11 cellular contexts compared by ENCODE assay signal in the genomic region with DNA sequence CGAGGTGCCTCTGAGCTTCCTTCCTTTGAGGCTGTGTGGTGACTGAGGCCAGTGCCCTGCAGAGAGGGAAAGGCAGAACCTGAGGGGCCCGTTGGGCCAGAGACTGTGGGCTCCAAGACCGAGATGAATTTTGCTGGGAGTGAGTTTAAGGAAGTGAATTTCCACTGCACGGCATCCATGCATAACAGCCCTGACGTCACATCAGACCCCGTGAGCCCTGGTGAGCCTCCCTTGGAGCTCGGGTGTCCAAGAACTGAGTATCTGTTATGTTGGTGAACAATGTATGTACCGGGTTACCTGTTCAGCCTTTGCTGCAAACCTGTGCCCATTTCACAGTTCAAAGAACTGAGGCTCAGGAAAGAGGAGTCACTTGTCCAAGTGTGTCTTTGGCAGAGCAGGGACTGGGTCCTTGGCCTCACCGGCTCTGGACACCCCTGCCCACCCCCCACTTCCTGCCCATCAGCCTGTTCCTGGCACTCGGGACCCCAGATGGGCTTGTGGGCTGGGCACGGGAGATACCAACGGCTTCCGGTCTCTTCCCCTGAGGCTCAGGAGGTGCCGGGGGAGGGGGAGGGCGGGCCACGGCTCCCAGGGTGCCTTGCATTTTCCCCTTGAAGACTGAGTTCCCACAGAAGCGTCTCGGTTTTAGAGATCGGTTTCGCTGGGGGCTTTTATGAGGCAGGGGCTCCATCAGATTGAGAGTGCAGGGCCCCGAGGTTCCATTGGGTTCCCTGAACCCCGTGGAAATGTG. TPM values are rescaled to one million over a fixed set of nuclear protein-coding genes. Genes with fewer than 3 reads are reported as not detected.
DNase-seq lines count a peak whose midpoint lies in the region; ATAC-seq and TF ChIP-seq lines count a peak whose summit lies in the region.
"Had no signal": no experiment of that assay in that cellular context is flagged by ENCODE, and none has a peak within 500 bp of the region (broad histone marks: within the 10 kb centered on the region; RNA-seq: fewer than 3 reads in every experiment).

No MANE protein-coding gene starts in this region.

- peak overlapping the region in 4 of 7 donors; percentile 6 to 63 (median 33) for H3K27ac Mint-ChIP-seq in CD14-positive monocyte
- H3K27ac Mint-ChIP-seq in activated T-helper 1 cell treated with anti-CD3 and anti-CD28 coated beads, Interleukin-12 subunit alpha, Interleukin-12 subunit beta, Interleukin-2, Interleukin-4 antibody, amounts not matched to agents 30 ng/mL and 10 ng/mL and 1 ng/mL, durations not matched to agents 14 hours and 24 hours and 36 hours, result peak overlapping the region; percentile 57

- peak overlapping the region; percentile 31 for H2AFZ ChIP-seq in OCI-LY7 (ENCODE audit: low read length)

- ATAC-seq in mucosa of descending colon, result peak; percentile 18

- BruUV-seq in OCI-LY7 (replicated peaks; lab: Mats Ljungman, UMichigan), result no TSS peak

- TF ChIP-seq CTCF in CD14-positive monocyte (IDR thresholded peaks at IDR 0.05) (no peak), OCI-LY7 (conservative IDR thresholded peaks at IDR 0.05; ENCODE audit: low read length) (no peak), mucosa of descending colon (IDR thresholded peaks at IDR 0.05) (no peak)

- H3K9me3 Mint-ChIP-seq in CD14-positive monocyte, result peaks cover 0 to 8% (median 3%) of the 10 kb centered on the region in 7 donors
- H3K9me3 Mint-ChIP-seq in activated T-helper 1 cell treated with anti-CD3 and anti-CD28 coated beads, Interleukin-12 subunit alpha, Interleukin-12 subunit beta, Interleukin-2, Interleukin-4 antibody, amounts not matched to agents 30 ng/mL and 10 ng/mL and 1 ng/mL, durations not matched to agents 14 hours and 24 hours and 36 hours, result peaks cover 6% of the 10 kb centered on the region

- H3K79me2 ChIP-seq in OCI-LY7 (ENCODE audit: insufficient read depth, low read depth, low read length), result no peaks in the 10 kb centered on the region

- peak; percentile 80 for DNase-seq in CD14-positive monocyte (ENCODE audit: low spot score)
- peak; percentile 51 for DNase-seq in OCI-LY7 (ENCODE audit: low spot score)
- DNase-seq in activated T-helper 1 cell treated with anti-CD3 and anti-CD28 coated beads, Interleukin-12 subunit alpha, Interleukin-12 subunit beta, Interleukin-2, Interleukin-4 antibody, amounts not matched to agents 30 ng/mL and 10 ng/mL and 1 ng/mL, durations not matched to agents 14 hours and 24 hours and 36 hours (ENCODE audit: low spot score), result no peak
- peak in 1 of 3 donors; percentile 61 for DNase-seq in mucosa of descending colon
- DNase-seq in central memory CD4-positive, alpha-beta T cell, result no peak
- DNase-seq in NCI-H774 (lab: John Stamatoyannopoulos, UW), result no peak
- no peak for DNase-seq in NOMO-1 treated with DMSO at 0.1 percent for 48 hours (lab: John Stamatoyannopoulos, UW; ENCODE audit: unreplicated experiment)
- no peak for DNase-seq in NCI-H2171 treated with DMSO at 0.1 percent for 48 hours (lab: John Stamatoyannopoulos, UW)
- DNase-seq: SIG-M5 had no signal

- no peaks in the 10 kb centered on the region for H3K36me3 ChIP-seq in OCI-LY7 (ENCODE audit: insufficient read depth, low read length)
- H3K36me3 ChIP-seq in mucosa of descending colon (ENCODE audit: low read depth), result no peaks in the 10 kb centered on the region

- CTCF ChIA-PET in OCI-LY7 (lab: Charles Lee; ENCODE audit: unreplicated experiment), result no interaction called here

- H3K4me3 Mint-ChIP-seq in CD14-positive monocyte, result peak overlapping the region; percentile 59 to 73
- H3K4me3 Mint-ChIP-seq in activated T-helper 1 cell treated with anti-CD3 and anti-CD28 coated beads, Interleukin-12 subunit alpha, Interleukin-12 subunit beta, Interleukin-2, Interleukin-4 antibody, amounts not matched to agents 30 ng/mL and 10 ng/mL and 1 ng/mL, durations not matched to agents 14 hours and 24 hours and 36 hours, result no peak overlapping the region

- no peaks in the 10 kb centered on the region for H3K9me2 ChIP-seq in OCI-LY7 (ENCODE audit: insufficient read depth, low read length)

- H3K27ac ChIP-seq in OCI-LY7 (ENCODE audit: low read depth, low read length, poor library complexity, severe bottlenecking), result no peak overlapping the region

- POLR2A ChIA-PET in OCI-LY7 (lab: Charles Lee), result no interaction called here

- H3K4me3 ChIP-seq in OCI-LY7 (ENCODE audit: low read depth, low read length, poor library complexity, severe bottlenecking), result peak overlapping the region; percentile 9
- H3K4me3 ChIP-seq in mucosa of descending colon, result no peak overlapping the region

- peaks cover 16% of the 10 kb centered on the region for H3K4me1 Mint-ChIP-seq in CD14-positive monocyte
- H3K4me1 Mint-ChIP-seq in activated T-helper 1 cell treated with anti-CD3 and anti-CD28 coated beads, Interleukin-12 subunit alpha, Interleukin-12 subunit beta, Interleukin-2, Interleukin-4 antibody, amounts not matched to agents 30 ng/mL and 10 ng/mL and 1 ng/mL, durations not matched to agents 14 hours and 24 hours and 36 hours (ENCODE audit: low read depth), result peaks cover 48% of the 10 kb centered on the region

- peaks cover 12% of the 10 kb centered on the region for H3K4me1 ChIP-seq in OCI-LY7 (ENCODE audit: insufficient read depth, low read length, poor library complexity, severe bottlenecking)
- no peaks in the 10 kb centered on the region for H3K4me1 ChIP-seq in mucosa of descending colon (ENCODE audit: low read depth)

- H3K36me3 Mint-ChIP-seq in CD14-positive monocyte, result no peaks in the 10 kb centered on the region
- peaks cover 5% of the 10 kb centered on the region for H3K36me3 Mint-ChIP-seq in activated T-helper 1 cell treated with anti-CD3 and anti-CD28 coated beads, Interleukin-12 subunit alpha, Interleukin-12 subunit beta, Interleukin-2, Interleukin-4 antibody, amounts not matched to agents 30 ng/mL and 10 ng/mL and 1 ng/mL, durations not matched to agents 14 hours and 24 hours and 36 hours (ENCODE audit: low read depth)

- H3K4me2 ChIP-seq in OCI-LY7 (ENCODE audit: low read length), result peak overlapping the region; percentile 37

- intact Hi-C loops in CD14-positive monocyte (cut with micrococcal nuclease) (no loop called here), OCI-LY7 (cut with micrococcal nuclease; ENCODE audit: unreplicated experiment) (no loop called here), mucosa of descending colon (cut with DNase I, micrococcal nuclease) (no loop called here)
- intact Hi-C loops in activated T-helper 1 cell treated with anti-CD3 and anti-CD28 coated beads, Interleukin-12 subunit alpha, Interleukin-12 subunit beta, Interleukin-2, Interleukin-4 antibody, amounts not matched to agents 30 ng/mL and 10 ng/mL and 1 ng/mL, durations not matched to agents 14 hours and 24 hours and 36 hours (cut with micrococcal nuclease), result loop anchor here (2.0 kb wide), 1 partner anchor 39 kb away; no protein-coding TSS in a partner anchor

- H3K9me3 ChIP-seq in OCI-LY7 (ENCODE audit: low read length) (no peaks in the 10 kb centered on the region), mucosa of descending colon (no peaks in the 10 kb centered on the region)

- no peaks in the 10 kb centered on the region for H4K20me1 ChIP-seq in OCI-LY7 (ENCODE audit: insufficient read depth, low read length)

- peaks cover 11 to 23% (median 11%) of the 10 kb centered on the region in 3 donors for H3K27me3 Mint-ChIP-seq in CD14-positive monocyte (ENCODE audit: low read depth in 3 of 3)
- peaks cover 5% of the 10 kb centered on the region for H3K27me3 Mint-ChIP-seq in activated T-helper 1 cell treated with anti-CD3 and anti-CD28 coated beads, Interleukin-12 subunit alpha, Interleukin-12 subunit beta, Interleukin-2, Interleukin-4 antibody, amounts not matched to agents 30 ng/mL and 10 ng/mL and 1 ng/mL, durations not matched to agents 14 hours and 24 hours and 36 hours (ENCODE audit: insufficient read depth)

RNA-seq across cellular contexts. Expression of gene NFILZ, which starts 33.7 kb away (rescaled TPM):
- not detected for polyA plus RNA-seq in CD14-positive monocyte
- not detected in 2 replicates for total RNA-seq in OCI-LY7 (2014; rRNA removed; shearing (Covaris generic))
- not detected in 2 replicates for total RNA-seq in OCI-LY7 (2022)
- not detected in 2 replicates for total RNA-seq in activated T-helper 1 cell treated with anti-CD3 and anti-CD28 coated beads, Interleukin-12 subunit alpha, Interleukin-12 subunit beta, Interleukin-2, Interleukin-4 antibody, amounts not matched to agents 30 ng/mL and 10 ng/mL and 1 ng/mL, durations not matched to agents 14 hours and 24 hours and 36 hours
- not detected for total RNA-seq in mucosa of descending colon
- total RNA-seq: astrocyte, mesenteric fat pad had no signal

RNA-seq across cellular contexts. Expression of gene ACTL9, which starts 34.5 kb away (rescaled TPM):
- not detected for polyA plus RNA-seq in CD14-positive monocyte
- not detected in 2 replicates for total RNA-seq in OCI-LY7 (2014; rRNA removed; shearing (Covaris generic))
- total RNA-seq in OCI-LY7 (2022), result not detected in 2 replicates
- not detected in 2 replicates for total RNA-seq in activated T-helper 1 cell treated with anti-CD3 and anti-CD28 coated beads, Interleukin-12 subunit alpha, Interleukin-12 subunit beta, Interleukin-2, Interleukin-4 antibody, amounts not matched to agents 30 ng/mL and 10 ng/mL and 1 ng/mL, durations not matched to agents 14 hours and 24 hours and 36 hours
- total RNA-seq in mucosa of descending colon, result not detected
- total RNA-seq: astrocyte, mesenteric fat pad had no signal

RNA-seq across cellular contexts. Expression of gene ADAMTS10, which starts 53.6 kb away (rescaled TPM):
- polyA plus RNA-seq in CD14-positive monocyte, result not detected
- not detected in 2 replicates for total RNA-seq in OCI-LY7 (2014; rRNA removed; shearing (Covaris generic))
- total RNA-seq in OCI-LY7 (2022) (not detected in 2 replicates), mucosa of descending colon (10 to 100 TPM in 1 of 3 donors, 1 to 10 TPM in 2; 4.6 to 23.5 (median 7.1) TPM)
- 3.2 and 3.3 TPM in 2 replicates for total RNA-seq in activated T-helper 1 cell treated with anti-CD3 and anti-CD28 coated beads, Interleukin-12 subunit alpha, Interleukin-12 subunit beta, Interleukin-2, Interleukin-4 antibody, amounts not matched to agents 30 ng/mL and 10 ng/mL and 1 ng/mL, durations not matched to agents 14 hours and 24 hours and 36 hours

RNA-seq across cellular contexts. Expression of gene OR2Z1, which starts 57.3 kb away (rescaled TPM):
- not detected for polyA plus RNA-seq in CD14-positive monocyte
- not detected in 2 replicates for total RNA-seq in OCI-LY7 (2014; rRNA removed; shearing (Covaris generic))
- total RNA-seq in OCI-LY7 (2022) (not detected in 2 replicates), mucosa of descending colon (not detected)
- total RNA-seq in activated T-helper 1 cell treated with anti-CD3 and anti-CD28 coated beads, Interleukin-12 subunit alpha, Interleukin-12 subunit beta, Interleukin-2, Interleukin-4 antibody, amounts not matched to agents 30 ng/mL and 10 ng/mL and 1 ng/mL, durations not matched to agents 14 hours and 24 hours and 36 hours, result not detected in 2 replicates
- total RNA-seq: astrocyte, mesenteric fat pad had no signal

Comparison
In these comparisons a context has a peak if more than half of its experiments do, and no peak if none do; other contexts are left out.
1. DNase-seq: peak in CD14-positive monocyte (single experiment) and OCI-LY7 (single experiment); none in activated T-helper 1 cell treated with anti-CD3 and anti-CD28 coated beads, Interleukin-12 subunit alpha, Interleukin-12 subunit beta, Interleukin-2, Interleukin-4 antibody, amounts not matched to agents 30 ng/mL and 10 ng/mL and 1 ng/mL, durations not matched to agents 14 hours and 24 hours and 36 hours (single experiment), central memory CD4-positive, alpha-beta T cell (single experiment), NCI-H774 (single experiment), NOMO-1 treated with DMSO at 0.1 percent for 48 hours (single experiment) and NCI-H2171 treated with DMSO at 0.1 percent for 48 hours (single experiment).